ENCODE assay signal across 14 cellular contexts in the genomic region with DNA sequence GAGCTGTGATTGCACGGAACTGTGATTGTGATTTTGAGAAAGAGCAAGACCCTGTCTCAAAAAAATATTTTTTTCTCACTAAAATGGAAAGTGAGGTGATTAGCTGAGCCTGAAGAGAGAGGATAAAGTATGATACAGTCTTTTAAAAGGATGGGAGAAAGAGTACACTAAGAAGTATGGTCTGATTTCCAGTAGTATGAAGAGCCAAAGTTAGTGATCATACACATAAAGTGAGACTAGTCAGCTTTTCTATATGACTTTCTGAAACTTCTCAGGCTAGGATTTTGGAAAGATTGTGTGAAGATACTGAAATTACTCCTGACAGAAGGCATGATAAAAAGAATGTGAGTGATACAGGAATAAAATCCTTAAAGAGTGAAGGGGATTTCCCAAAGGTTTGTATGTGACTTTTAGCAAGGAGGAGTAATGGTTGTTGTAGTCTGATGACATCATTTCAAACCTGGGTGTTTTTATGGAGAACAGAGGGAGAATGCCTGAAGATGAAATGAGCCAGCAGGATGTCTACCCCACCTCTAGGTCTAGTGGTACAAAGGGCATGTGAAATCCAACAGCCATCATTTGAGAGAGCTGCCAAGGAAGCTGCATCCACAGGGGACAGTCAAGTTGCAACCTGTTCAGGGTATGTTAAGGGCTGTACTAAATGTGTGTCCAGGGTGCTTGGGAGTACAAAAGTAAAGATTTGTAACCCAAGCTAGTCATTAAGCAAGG.
A peak's percentile ranks its signal among the peaks of the same experiment; 100 is the strongest.
DNase-seq lines count a peak whose midpoint lies in the region; FAIRE-seq and TF ChIP-seq lines count a peak whose summit lies in the region.
"Had no signal": no experiment of that assay in that cellular context is flagged by ENCODE, and none has a peak within 500 bp of the region (broad histone marks: within the 10 kb centered on the region; RNA-seq: fewer than 3 reads in every experiment).

No MANE protein-coding gene starts in this region.

- no TSS peak for BruUV-seq in mammary epithelial cell (replicated peaks; lab: Mats Ljungman, UMichigan)

- H3K36me3 Mint-ChIP-seq in activated CD4-positive, alpha-beta T cell treated with anti-CD3 and anti-CD28 coated beads, Interleukin-2, amount 10 ng/mL, durations not matched to agents 24 days and 14 days (ENCODE audit: low read depth), result peaks cover 4% of the 10 kb centered on the region
- H3K36me3 Mint-ChIP-seq: natural killer cell had no signal

- no peak overlapping the region for H3K4me2 ChIP-seq in mammary epithelial cell (ENCODE audit: insufficient read depth, low read depth, low read length)

- CTCF ChIA-PET in mammary epithelial cell (lab: Charles Lee; ENCODE audit: low non-redundant PET), result interaction anchor here (0.6 kb wide), 1 partner anchor 224 kb away, joined by 4 read pairs; the partner anchor contains the start of gene POMGNT1

- no peak overlapping the region for H3K9ac ChIP-seq in mammary epithelial cell (ENCODE audit: insufficient read depth, low read length)

- H3K4me3 ChIP-seq in mammary epithelial cell (replicated peaks in 1 of 3; ENCODE audit: insufficient read depth in 1 of 3, low read depth in 2 of 3, low read length in 3 of 3) (no peak overlapping the region), small intestine (ENCODE audit: low read depth in 1 of 2, low read length in 2 of 2) (no peak overlapping the region)
- H3K4me3 ChIP-seq: esophagus squamous epithelium, SJSA1, thoracic aorta had no signal

- FAIRE-seq in small intestine (lab: Jason Lieb, UNC) (no peak), frontal cortex (lab: Jason Lieb, UNC) (no peak)

- H3K27me3 ChIP-seq in mammary epithelial cell (ENCODE audit: insufficient read depth, low read length), result no peaks in the 10 kb centered on the region
- H3K27me3 ChIP-seq in small intestine (ENCODE audit: control insufficient read depth in 2 of 2, insufficient read depth in 2 of 2, low read length in 2 of 2), result no peaks in the 10 kb centered on the region
- H3K27me3 ChIP-seq: esophagus squamous epithelium, SJSA1 had no signal

- no peak overlapping the region for H3K27ac Mint-ChIP-seq in activated CD4-positive, alpha-beta T cell treated with anti-CD3 and anti-CD28 coated beads, Interleukin-2, amount 10 ng/mL, durations not matched to agents 24 days and 14 days
- H3K27ac Mint-ChIP-seq: activated T-helper 1 cell treated with anti-CD3 and anti-CD28 coated beads, Interleukin-12 subunit alpha, Interleukin-12 subunit beta, Interleukin-2, Interleukin-4 antibody, amounts not matched to agents 30 ng/mL and 10 ng/mL and 1 ng/mL, durations not matched to agents 14 hours and 24 hours and 36 hours; immature natural killer cell; natural killer cell had no signal

- no peaks in the 10 kb centered on the region for H3K27me3 Mint-ChIP-seq in activated CD4-positive, alpha-beta T cell treated with anti-CD3 and anti-CD28 coated beads, Interleukin-2, amount 10 ng/mL, durations not matched to agents 24 days and 14 days

- H3K9me3 Mint-ChIP-seq in activated CD4-positive, alpha-beta T cell treated with anti-CD3 and anti-CD28 coated beads, Interleukin-2, amount 10 ng/mL, durations not matched to agents 24 days and 14 days, result no peaks in the 10 kb centered on the region
- H3K9me3 Mint-ChIP-seq: activated T-helper 1 cell treated with anti-CD3 and anti-CD28 coated beads, Interleukin-12 subunit alpha, Interleukin-12 subunit beta, Interleukin-2, Interleukin-4 antibody, amounts not matched to agents 30 ng/mL and 10 ng/mL and 1 ng/mL, durations not matched to agents 14 hours and 24 hours and 36 hours; immature natural killer cell; natural killer cell had no signal

- H3K4me1 ChIP-seq in mammary epithelial cell (ENCODE audit: insufficient read depth, low read length) (peaks cover 9% of the 10 kb centered on the region), small intestine (ENCODE audit: control insufficient read depth in 2 of 2, insufficient read depth in 1 of 2, low read depth in 1 of 2, low read length in 1 of 2) (peaks cover 4 to 18% of the 10 kb centered on the region in 2 donors)
- H3K4me1 ChIP-seq: SJSA1 had no signal

- WGBS in mammary epithelial cell (ENCODE audit: low coverage, missing lambda C conversion rate), result 100% methylated on average over 1 of the region's 1 CpG
- WGBS in small intestine, 3 donors, result 92 to 100% (median 100%) methylated on average over 1 of the region's 1 CpG

- DNase-seq in activated CD4-positive, alpha-beta T cell treated with anti-CD3 and anti-CD28 coated beads for 48 hours, result peak; percentile 4
- no peak for DNase-seq in activated CD4-positive, alpha-beta T cell treated with anti-CD3 and anti-CD28 coated beads, Interleukin-2, amount 10 ng/mL, durations not matched to agents 24 days and 14 days
- DNase-seq in NCI-H226, result peak; percentile 32
- DNase-seq in mammary epithelial cell, result peak; percentile 88
- peak; percentile 77 for DNase-seq in small intestine
- no peak for DNase-seq in cerebellar cortex (ENCODE audit: low spot score)
- DNase-seq in HuH-7.5 (ENCODE audit: low spot score), result no peak
- no peak for DNase-seq in frontal cortex (ENCODE audit: low spot score in 2 of 2)
- DNase-seq: esophagus squamous epithelium, immature natural killer cell, natural killer cell had no signal

- H3K4me3 Mint-ChIP-seq in activated CD4-positive, alpha-beta T cell treated with anti-CD3 and anti-CD28 coated beads, Interleukin-2, amount 10 ng/mL, durations not matched to agents 24 days and 14 days, result no peak overlapping the region
- H3K4me3 Mint-ChIP-seq: activated T-helper 1 cell treated with anti-CD3 and anti-CD28 coated beads, Interleukin-12 subunit alpha, Interleukin-12 subunit beta, Interleukin-2, Interleukin-4 antibody, amounts not matched to agents 30 ng/mL and 10 ng/mL and 1 ng/mL, durations not matched to agents 14 hours and 24 hours and 36 hours; immature natural killer cell; natural killer cell had no signal

- H3K9me3 ChIP-seq in mammary epithelial cell (replicated peaks; ENCODE audit: insufficient read depth, low read length) (no peaks in the 10 kb centered on the region), small intestine (ENCODE audit: control insufficient read depth, low read depth) (no peaks in the 10 kb centered on the region)
- H3K9me3 ChIP-seq: esophagus squamous epithelium, SJSA1, thoracic aorta had no signal

- no peaks in the 10 kb centered on the region for H3K36me3 ChIP-seq in mammary epithelial cell (ENCODE audit: insufficient read depth, low read length)
- H3K36me3 ChIP-seq in small intestine (ENCODE audit: control insufficient read depth in 2 of 2, insufficient read depth in 2 of 2, low read length in 2 of 2), result peaks cover 0 to 2% of the 10 kb centered on the region in 2 donors

- H3K79me2 ChIP-seq in mammary epithelial cell (ENCODE audit: insufficient read depth, low read length), result no peaks in the 10 kb centered on the region

- H4K20me1 ChIP-seq in mammary epithelial cell (ENCODE audit: insufficient read depth, low read length), result no peaks in the 10 kb centered on the region

- dilution Hi-C loops in mammary epithelial cell (cut with HindIII; ENCODE audit: low sequenced_read_pairs), result no loop called here

- no peak overlapping the region for H2AFZ ChIP-seq in mammary epithelial cell (ENCODE audit: low read depth, low read length)

- H3K27ac ChIP-seq in mammary epithelial cell (ENCODE audit: insufficient read depth, low read depth, low read length) (peak overlapping the region; percentile 12), small intestine (ENCODE audit: low read depth in 1 of 2, low read length in 1 of 2) (peak overlapping the region; percentile 77 to 90)
- H3K27ac ChIP-seq: esophagus squamous epithelium, SJSA1, thoracic aorta had no signal

- in situ Hi-C loops in mammary epithelial cell (cut with MboI; ENCODE audit: low sequenced_read_pairs in 2 of 2), result no loop called here

- TF ChIP-seq CTCF in mammary epithelial cell (conservative IDR thresholded peaks at IDR 0.05 in 1 of 2, IDR thresholded peaks at IDR 0.05 in 1 of 2; ENCODE audit: extremely low read depth in 1 of 2, insufficient read depth in 1 of 2, low read depth in 1 of 2, low read length in 2 of 2), result peak in 1 of 2 donors; percentile 32

- no peaks in the 10 kb centered on the region for H3K4me1 Mint-ChIP-seq in activated CD4-positive, alpha-beta T cell treated with anti-CD3 and anti-CD28 coated beads, Interleukin-2, amount 10 ng/mL, durations not matched to agents 24 days and 14 days
- H3K4me1 Mint-ChIP-seq: immature natural killer cell, natural killer cell had no signal

- intact Hi-C loops in activated CD4-positive, alpha-beta T cell treated with anti-CD3 and anti-CD28 coated beads, Interleukin-2, amount 10 ng/mL, durations not matched to agents 24 days and 14 days (cut with micrococcal nuclease), result no loop called here
- intact Hi-C loops in mammary epithelial cell (cut with micrococcal nuclease), result no loop called here

Comparison
In these comparisons a context has a peak if more than half of its experiments do, and no peak if none do; other contexts are left out.
1. DNase-seq: peak in activated CD4-positive, alpha-beta T cell treated with anti-CD3 and anti-CD28 coated beads for 48 hours (single experiment), NCI-H226 (single experiment), mammary epithelial cell (single experiment) and small intestine (single experiment); none in activated CD4-positive, alpha-beta T cell treated with anti-CD3 and anti-CD28 coated beads, Interleukin-2, amount 10 ng/mL, durations not matched to agents 24 days and 14 days (single experiment), cerebellar cortex (single experiment), HuH-7.5 (single experiment) and frontal cortex (0 of 2).